Comparison of ENCODE assay signal across 24 cellular contexts in the genomic region with DNA sequence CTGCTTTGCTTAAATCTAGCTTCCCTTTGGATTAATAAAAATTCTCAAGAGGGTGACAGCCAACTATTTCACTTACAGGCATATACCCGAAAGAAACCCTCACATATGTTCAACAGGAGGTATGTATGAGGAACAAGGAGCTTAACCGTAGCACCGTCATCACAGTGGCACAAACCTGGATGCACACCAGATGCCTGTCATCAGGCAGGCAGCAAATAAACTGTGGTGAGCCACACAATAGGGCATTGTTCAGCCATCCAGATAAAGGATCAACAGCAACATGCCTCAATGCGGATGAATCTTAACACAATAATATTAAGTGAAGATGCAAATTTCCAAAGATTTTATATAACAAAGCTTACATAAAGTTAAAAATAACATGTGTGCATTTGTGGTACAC. TPM values are rescaled to one million over a fixed set of nuclear protein-coding genes. Genes with fewer than 3 reads are reported as not detected.
A peak's percentile ranks its signal among the peaks of the same experiment; 100 is the strongest.
DNase-seq lines count a peak whose midpoint lies in the region; ATAC-seq, FAIRE-seq and TF ChIP-seq lines count a peak whose summit lies in the region.
"Had no signal": no experiment of that assay in that cellular context is flagged by ENCODE, and none has a peak within 500 bp of the region (broad histone marks: within the 10 kb centered on the region; RNA-seq: fewer than 3 reads in every experiment).

No MANE protein-coding gene starts in this region.

- no peaks in the 10 kb centered on the region for H3K27me3 ChIP-seq in Karpas-422 (ENCODE audit: low read length)
- no peaks in the 10 kb centered on the region for H3K27me3 ChIP-seq in SJCRH30
- no peaks in the 10 kb centered on the region for H3K27me3 ChIP-seq in vagina
- H3K27me3 ChIP-seq: esophagus squamous epithelium, heart left ventricle, MG63 had no signal

- no peak overlapping the region for H2AFZ ChIP-seq in Karpas-422 (ENCODE audit: low read length)

- peaks cover 3% of the 10 kb centered on the region for H3K9me3 Mint-ChIP-seq in activated T-helper 17 cell treated with anti-CD3 and anti-CD28 coated beads, Interleukin-2, amount 50 U/mL, for 72 hours
- H3K9me3 Mint-ChIP-seq: activated B cell treated with CpG ODN at 0.5 μM for 24 hours; activated naive CD8-positive, alpha-beta T cell treated with anti-CD3 and anti-CD28 coated beads, Interleukin-2, amount 50 U/mL, for 24 hours; natural killer cell treated with Interleukin-12 subunit alpha and Interleukin-12 subunit beta and Interleukin-15 and Interleukin-18, amount 100 ng/mL, for 72 hours; stimulated activated effector memory CD8-positive, alpha-beta T cell treated with anti-CD3 and anti-CD28 coated beads, Interleukin-12 subunit alpha, Interleukin-12 subunit beta, amount 100 ng/mL, for 72 hours had no signal

- H3K27ac ChIP-seq in Karpas-422 (ENCODE audit: low read length): peak overlapping the region; percentile 99
- H3K27ac ChIP-seq in SJCRH30: no peak overlapping the region
- H3K27ac ChIP-seq in vagina: no peak overlapping the region
- H3K27ac ChIP-seq: cardiac muscle cell, esophagus squamous epithelium, heart left ventricle, psoas muscle, thoracic aorta had no signal

- H3K9me2 ChIP-seq in Karpas-422 (replicated peaks; ENCODE audit: insufficient read depth, low read length): no peaks in the 10 kb centered on the region

- DNase-seq in Karpas-422 (peak; percentile 65), SJCRH30 (peak; percentile 35 to 58), fibroblast of the aortic adventitia (ENCODE audit: low read depth) (peak; percentile 27), retina (peak; percentile 10), COLO668 (lab: John Stamatoyannopoulos, UW; ENCODE audit: unreplicated experiment) (no peak), vagina (ENCODE audit: extremely low spot score in 2 of 2) (no peak), D721Med (ENCODE audit: insufficient read length, low spot score) (no peak)
- DNase-seq: activated B cell treated with CpG ODN at 0.5 μM for 24 hours; activated CD8-positive, alpha-beta memory T cell treated with anti-CD3 and anti-CD28 coated beads for 24 hours; activated naive CD8-positive, alpha-beta T cell treated with anti-CD3 and anti-CD28 coated beads, Interleukin-2, amount 50 U/mL, for 24 hours; esophagus squamous epithelium; heart left ventricle; MG63; NCI-H1694; psoas muscle; T-helper 17 cell had no signal

- H3K9ac ChIP-seq in Karpas-422 (ENCODE audit: low read length): peak overlapping the region; percentile 42

- no peaks in the 10 kb centered on the region for H3K9me3 ChIP-seq in Karpas-422 (ENCODE audit: low read length)
- no peaks in the 10 kb centered on the region for H3K9me3 ChIP-seq in SJCRH30 (replicated peaks)
- no peaks in the 10 kb centered on the region for H3K9me3 ChIP-seq in vagina
- H3K9me3 ChIP-seq: esophagus squamous epithelium, heart left ventricle, MG63, psoas muscle, thoracic aorta had no signal

- intact Hi-C loops in vagina (cut with DNase I): no loop called here

- H3K4me2 ChIP-seq in Karpas-422 (ENCODE audit: low read depth, low read length, poor library complexity, severe bottlenecking): peak overlapping the region; percentile 87

- H3K4me3 ChIP-seq in Karpas-422 (ENCODE audit: low read length): peak overlapping the region; percentile 5
- no peak overlapping the region for H3K4me3 ChIP-seq in SJCRH30
- H3K4me3 ChIP-seq in fibroblast of the aortic adventitia (ENCODE audit: low read depth, low read length): no peak overlapping the region
- H3K4me3 ChIP-seq in vagina: no peak overlapping the region
- H3K4me3 ChIP-seq: cardiac muscle cell, esophagus squamous epithelium, heart left ventricle, MG63, psoas muscle, thoracic aorta had no signal

- no peaks in the 10 kb centered on the region for H3K36me3 Mint-ChIP-seq in activated T-helper 17 cell treated with anti-CD3 and anti-CD28 coated beads, Interleukin-2, amount 50 U/mL, for 72 hours (ENCODE audit: low read depth)
- H3K36me3 Mint-ChIP-seq: stimulated activated effector memory CD8-positive, alpha-beta T cell treated with anti-CD3 and anti-CD28 coated beads, Interleukin-12 subunit alpha, Interleukin-12 subunit beta, amount 100 ng/mL, for 72 hours had no signal

- no peak for TF ChIP-seq POLR2A in vagina (IDR thresholded peaks at IDR 0.05)

- no peaks in the 10 kb centered on the region for H3K27me3 Mint-ChIP-seq in activated T-helper 17 cell treated with anti-CD3 and anti-CD28 coated beads, Interleukin-2, amount 50 U/mL, for 72 hours
- H3K27me3 Mint-ChIP-seq: activated naive CD8-positive, alpha-beta T cell treated with anti-CD3 and anti-CD28 coated beads, Interleukin-2, amount 50 U/mL, for 24 hours; T-helper 17 cell had no signal

- H3K4me3 Mint-ChIP-seq in activated T-helper 17 cell treated with anti-CD3 and anti-CD28 coated beads, Interleukin-2, amount 50 U/mL, for 72 hours: no peak overlapping the region
- H3K4me3 Mint-ChIP-seq: activated B cell treated with CpG ODN at 0.5 μM for 24 hours; activated naive CD8-positive, alpha-beta T cell treated with anti-CD3 and anti-CD28 coated beads, Interleukin-2, amount 50 U/mL, for 24 hours; activated T-helper 1 cell treated with anti-CD3 and anti-CD28 coated beads, Interleukin-12 subunit alpha, Interleukin-12 subunit beta, Interleukin-2, Interleukin-4 antibody, amounts not matched to agents 30 ng/mL and 10 ng/mL and 1 ng/mL, durations not matched to agents 14 hours and 24 hours and 36 hours; natural killer cell treated with Interleukin-12 subunit alpha and Interleukin-12 subunit beta and Interleukin-15 and Interleukin-18, amount 100 ng/mL, for 72 hours; stimulated activated effector memory CD8-positive, alpha-beta T cell treated with anti-CD3 and anti-CD28 coated beads, Interleukin-12 subunit alpha, Interleukin-12 subunit beta, amount 100 ng/mL, for 72 hours; T-helper 17 cell had no signal

- H3K79me2 ChIP-seq in Karpas-422 (ENCODE audit: low read length): no peaks in the 10 kb centered on the region

- H3K36me3 ChIP-seq in Karpas-422 (ENCODE audit: insufficient read depth, low read length): no peaks in the 10 kb centered on the region
- H3K36me3 ChIP-seq in SJCRH30: no peaks in the 10 kb centered on the region
- no peaks in the 10 kb centered on the region for H3K36me3 ChIP-seq in vagina
- H3K36me3 ChIP-seq: cardiac muscle cell, esophagus squamous epithelium, heart left ventricle, MG63, thoracic aorta had no signal

- ATAC-seq in activated T-helper 17 cell treated with anti-CD3 and anti-CD28 coated beads, Interleukin-2, amount 50 U/mL, for 72 hours (replicated peaks): no peak
- ATAC-seq: activated naive CD8-positive, alpha-beta T cell treated with anti-CD3 and anti-CD28 coated beads, Interleukin-2, amount 50 U/mL, for 24 hours; heart left ventricle; HepG2; natural killer cell treated with Interleukin-12 subunit alpha and Interleukin-12 subunit beta and Interleukin-15 and Interleukin-18, amount 100 ng/mL, for 72 hours; psoas muscle; Right ventricle myocardium inferior; stimulated activated effector memory CD8-positive, alpha-beta T cell treated with anti-CD3 and anti-CD28 coated beads, Interleukin-12 subunit alpha, Interleukin-12 subunit beta, amount 100 ng/mL, for 72 hours; T-helper 17 cell had no signal

- no peak for FAIRE-seq in D721Med (lab: Jason Lieb, UNC)
- FAIRE-seq: HepG2 had no signal

- H3K27ac Mint-ChIP-seq in activated T-helper 17 cell treated with anti-CD3 and anti-CD28 coated beads, Interleukin-2, amount 50 U/mL, for 72 hours: no peak overlapping the region
- H3K27ac Mint-ChIP-seq: activated B cell treated with CpG ODN at 0.5 μM for 24 hours; activated naive CD8-positive, alpha-beta T cell treated with anti-CD3 and anti-CD28 coated beads, Interleukin-2, amount 50 U/mL, for 24 hours; activated T-helper 1 cell treated with anti-CD3 and anti-CD28 coated beads, Interleukin-12 subunit alpha, Interleukin-12 subunit beta, Interleukin-2, Interleukin-4 antibody, amounts not matched to agents 30 ng/mL and 10 ng/mL and 1 ng/mL, durations not matched to agents 14 hours and 24 hours and 36 hours; natural killer cell treated with Interleukin-12 subunit alpha and Interleukin-12 subunit beta and Interleukin-15 and Interleukin-18, amount 100 ng/mL, for 72 hours; stimulated activated effector memory CD8-positive, alpha-beta T cell treated with anti-CD3 and anti-CD28 coated beads, Interleukin-12 subunit alpha, Interleukin-12 subunit beta, amount 100 ng/mL, for 72 hours; T-helper 17 cell had no signal

- no peak for TF ChIP-seq CTCF in fibroblast of the aortic adventitia (IDR thresholded peaks at IDR 0.05; ENCODE audit: insufficient read depth, low read length)
- TF ChIP-seq CTCF in vagina (IDR thresholded peaks at IDR 0.05): no peak
- TF ChIP-seq CTCF in D721Med (IDR thresholded peaks at IDR 0.05; ENCODE audit: insufficient read depth, missing control alignments): no peak

- H3K4me1 ChIP-seq in Karpas-422 (ENCODE audit: low read length) (peaks cover 71% of the 10 kb centered on the region), SJCRH30 (peaks cover 20% of the 10 kb centered on the region), vagina (no peaks in the 10 kb centered on the region)

- peaks cover 17% of the 10 kb centered on the region for H3K4me1 Mint-ChIP-seq in activated T-helper 17 cell treated with anti-CD3 and anti-CD28 coated beads, Interleukin-2, amount 50 U/mL, for 72 hours

- H4K20me1 ChIP-seq in Karpas-422 (ENCODE audit: insufficient read depth, low read depth, low read length): no peaks in the 10 kb centered on the region

RNA-seq across cellular contexts. Expression of gene TNFSF15, which starts 5.5 kb away (rescaled TPM):
- total RNA-seq in Karpas-422 (2014; rRNA removed; shearing (Covaris generic); ENCODE audit: low replicate concordance): 20.6 and 32.5 TPM in 2 replicates
- total RNA-seq in SJCRH30 (2014; rRNA removed; shearing (Covaris generic)): 1.0 and 1.1 TPM in 2 replicates
- 0.41 and 2.4 TPM in 2 replicates for total RNA-seq in fibroblast of the aortic adventitia (ENCODE audit: low replicate concordance)
- 0.74 TPM for total RNA-seq in vagina
- total RNA-seq in activated T-helper 17 cell treated with anti-CD3 and anti-CD28 coated beads, Interleukin-2, amount 50 U/mL, for 72 hours: under 1 TPM in 1 of 2 donors, not detected in 1; 0.13 TPM
- total RNA-seq: cardiac muscle cell had no signal

Comparison
In these comparisons a context has a peak if more than half of its experiments do, and no peak if none do; other contexts are left out.
1. DNase-seq: peak in Karpas-422 (single experiment), SJCRH30 (2 of 2), fibroblast of the aortic adventitia (single experiment) and retina (single experiment); none in COLO668 (single experiment), vagina (0 of 2) and D721Med (single experiment).